Comparison of ENCODE assay signal across 10 cellular contexts in the genomic region with DNA sequence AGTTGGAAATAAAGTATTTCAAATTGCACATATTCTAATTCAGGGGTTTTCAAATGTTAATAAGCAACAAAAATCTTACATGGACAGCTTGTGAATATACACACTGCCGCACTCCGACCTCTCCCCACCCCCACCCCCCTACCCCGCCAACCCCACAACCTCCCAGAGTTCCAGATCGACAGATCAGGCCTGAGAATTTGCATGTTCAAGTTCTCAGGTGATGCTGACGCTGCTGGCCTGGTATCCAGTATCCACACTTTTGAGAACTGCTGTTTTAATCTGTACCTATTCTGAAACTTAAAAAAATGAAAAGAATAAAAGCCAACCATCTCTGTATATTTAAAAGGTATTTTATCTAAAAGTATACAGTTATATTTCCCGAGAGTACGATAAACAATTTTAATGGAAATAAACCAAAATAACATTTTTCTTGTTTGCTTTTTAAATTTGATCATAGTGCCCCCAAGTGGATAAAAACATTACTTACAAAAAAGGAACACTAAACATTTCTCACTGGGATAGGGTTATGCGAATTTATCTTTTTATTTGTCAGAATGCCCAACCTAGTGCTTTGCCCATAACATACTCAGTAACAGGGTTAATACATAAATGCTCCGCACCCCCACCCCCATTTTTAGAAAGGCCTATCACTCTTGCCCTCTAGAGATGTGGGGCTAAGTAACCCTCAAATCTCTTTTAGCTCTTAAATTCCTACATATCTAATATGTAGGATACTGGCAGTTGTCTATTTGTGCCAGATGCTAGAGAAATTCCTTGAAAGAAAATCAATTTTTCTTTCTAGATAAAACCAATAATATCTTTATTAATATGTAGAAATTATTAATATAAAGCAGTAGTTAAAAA.
DNase-seq lines count a peak whose midpoint lies in the region; ATAC-seq, FAIRE-seq and TF ChIP-seq lines count a peak whose summit lies in the region.
"Had no signal": no experiment of that assay in that cellular context is flagged by ENCODE, and none has a peak within 500 bp of the region (broad histone marks: within the 10 kb centered on the region; RNA-seq: fewer than 3 reads in every experiment).

No MANE protein-coding gene starts in this region.

- H3K4me3 ChIP-seq in MG63, result no peak overlapping the region

- in situ Hi-C loops in KBM-7 (cut with MboI; ENCODE audit: low pct_unique_long_range_greater_than_20kb, low sequenced_read_pairs), result loop anchor here (25.0 kb wide), 1 partner anchor 320 kb away; no protein-coding TSS in a partner anchor

- no peak overlapping the region for H3K27ac Mint-ChIP-seq in brain
- no peak overlapping the region for H3K27ac Mint-ChIP-seq in mesothelial cell of epicardium
- H3K27ac Mint-ChIP-seq: activated CD8-positive, alpha-beta memory T cell treated with anti-CD3 and anti-CD28 coated beads, Interleukin-2, amount 10 ng/mL, durations not matched to agents 7 days and 5 days had no signal

- H3K36me3 ChIP-seq in MG63, result no peaks in the 10 kb centered on the region

- ATAC-seq in activated CD4-positive, CD25-positive, alpha-beta regulatory T cell treated with anti-CD3 and anti-CD28 coated beads, Interleukin-2, amount 50 U/mL, for 24 hours, result no peak
- no peak for ATAC-seq in HG03571 (IDR thresholded peaks at IDR 0.05; ENCODE audit: unreplicated experiment)
- ATAC-seq: activated CD8-positive, alpha-beta memory T cell treated with anti-CD3 and anti-CD28 coated beads, Interleukin-2, amount 10 ng/mL, durations not matched to agents 7 days and 5 days had no signal

- H3K27me3 Mint-ChIP-seq in brain, result peaks cover 6% of the 10 kb centered on the region
- peaks cover 11% of the 10 kb centered on the region for H3K27me3 Mint-ChIP-seq in mesothelial cell of epicardium (ENCODE audit: low read depth)
- H3K27me3 Mint-ChIP-seq: activated CD8-positive, alpha-beta memory T cell treated with anti-CD3 and anti-CD28 coated beads, Interleukin-2, amount 10 ng/mL, durations not matched to agents 7 days and 5 days had no signal

- peak; percentile 41 for DNase-seq in KBM-7
- DNase-seq in mesothelial cell of epicardium (ENCODE audit: low spot score in 2 of 2, unreplicated experiment in 2 of 2), result no peak
- no peak for DNase-seq in MG63
- DNase-seq in GF-D8 (lab: John Stamatoyannopoulos, UW), result no peak
- DNase-seq: activated CD8-positive, alpha-beta memory T cell treated with anti-CD3 and anti-CD28 coated beads, Interleukin-2, amount 10 ng/mL, durations not matched to agents 7 days and 5 days; stimulated activated CD4-positive, alpha-beta T cell treated with anti-CD3 and anti-CD28 coated beads, Interleukin-4, amount 100 ng/mL, for 24 hours had no signal

- no peaks in the 10 kb centered on the region for H3K9me3 ChIP-seq in MG63

- H3K4me1 Mint-ChIP-seq in brain, result peaks cover 5% of the 10 kb centered on the region
- H3K4me1 Mint-ChIP-seq in mesothelial cell of epicardium, result no peaks in the 10 kb centered on the region
- H3K4me1 Mint-ChIP-seq: activated CD8-positive, alpha-beta memory T cell treated with anti-CD3 and anti-CD28 coated beads, Interleukin-2, amount 10 ng/mL, durations not matched to agents 7 days and 5 days had no signal

- TF ChIP-seq CTCF in brain (conservative IDR thresholded peaks at IDR 0.05) (peak; percentile 60 to 70), mesothelial cell of epicardium (IDR thresholded peaks at IDR 0.05; ENCODE audit: unreplicated experiment) (peak; percentile 58)

- no peaks in the 10 kb centered on the region for H3K9me3 Mint-ChIP-seq in brain
- H3K9me3 Mint-ChIP-seq in mesothelial cell of epicardium, result no peaks in the 10 kb centered on the region

- no peaks in the 10 kb centered on the region for H3K27me3 ChIP-seq in MG63

- FAIRE-seq in G401.6 (lab: Jason Lieb, UNC), result peak; percentile 90

- H3K4me3 Mint-ChIP-seq in brain (peak overlapping the region in 1 of 5 experiments; percentile 33), mesothelial cell of epicardium (no peak overlapping the region)
- H3K4me3 Mint-ChIP-seq: activated CD8-positive, alpha-beta memory T cell treated with anti-CD3 and anti-CD28 coated beads, Interleukin-2, amount 10 ng/mL, durations not matched to agents 7 days and 5 days had no signal

- H3K36me3 Mint-ChIP-seq in brain (no peaks in the 10 kb centered on the region), mesothelial cell of epicardium (no peaks in the 10 kb centered on the region)
- H3K36me3 Mint-ChIP-seq: activated CD8-positive, alpha-beta memory T cell treated with anti-CD3 and anti-CD28 coated beads, Interleukin-2, amount 10 ng/mL, durations not matched to agents 7 days and 5 days had no signal
